In the genomic region with DNA sequence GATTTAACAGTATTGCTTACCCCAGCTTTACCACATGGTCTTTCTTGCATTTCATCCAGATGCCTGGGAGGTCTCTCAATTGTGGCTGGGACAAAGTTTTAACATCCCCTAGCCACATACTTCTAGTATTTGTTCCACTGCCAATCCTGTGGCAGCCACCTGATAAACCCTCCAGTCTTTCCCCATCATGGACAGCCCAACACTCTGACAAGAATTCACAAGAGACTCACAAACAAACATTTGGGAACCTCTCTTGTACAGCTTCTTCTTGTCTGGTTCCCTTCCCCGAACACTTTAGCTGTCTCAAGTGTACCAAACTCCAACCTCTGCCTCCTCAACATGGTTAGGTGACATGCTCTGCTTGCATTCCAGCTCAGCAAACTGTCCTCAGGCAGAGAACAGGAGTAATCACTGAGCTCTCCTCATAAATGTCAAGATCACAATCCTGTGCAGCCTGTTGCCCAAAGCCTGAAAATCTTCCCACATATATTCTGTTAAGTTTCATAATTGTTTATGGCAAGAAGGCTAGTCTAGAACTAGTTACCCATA, we compare ENCODE assay signal across 1 cellular context.
TF ChIP-seq lines count a peak whose summit lies in the region.

No MANE protein-coding gene starts in this region.

TF ChIP-seq in HEK293T, 16 proteins besides CTCF, POLR2A, EP300 and RAD21 (continued from another document):
- TF ChIP-seq, protein P1, sequence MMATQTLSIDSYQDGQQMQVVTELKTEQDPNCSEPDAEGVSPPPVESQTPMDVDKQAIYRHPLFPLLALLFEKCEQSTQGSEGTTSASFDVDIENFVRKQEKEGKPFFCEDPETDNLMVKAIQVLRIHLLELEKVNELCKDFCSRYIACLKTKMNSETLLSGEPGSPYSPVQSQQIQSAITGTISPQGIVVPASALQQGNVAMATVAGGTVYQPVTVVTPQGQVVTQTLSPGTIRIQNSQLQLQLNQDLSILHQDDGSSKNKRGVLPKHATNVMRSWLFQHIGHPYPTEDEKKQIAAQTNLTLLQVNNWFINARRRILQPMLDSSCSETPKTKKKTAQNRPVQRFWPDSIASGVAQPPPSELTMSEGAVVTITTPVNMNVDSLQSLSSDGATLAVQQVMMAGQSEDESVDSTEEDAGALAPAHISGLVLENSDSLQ (IDR thresholded peaks at IDR 0.05) = no peak
- TF ChIP-seq L3MBTL2 (conservative IDR thresholded peaks at IDR 0.05) = no peak
- TF ChIP-seq FOXM1 (IDR thresholded peaks at IDR 0.05; ENCODE audit: borderline replicate concordance) = no peak
- no peak for TF ChIP-seq NFRKB (IDR thresholded peaks at IDR 0.05)
